17 cellular contexts compared by ENCODE assay signal in the genomic region with DNA sequence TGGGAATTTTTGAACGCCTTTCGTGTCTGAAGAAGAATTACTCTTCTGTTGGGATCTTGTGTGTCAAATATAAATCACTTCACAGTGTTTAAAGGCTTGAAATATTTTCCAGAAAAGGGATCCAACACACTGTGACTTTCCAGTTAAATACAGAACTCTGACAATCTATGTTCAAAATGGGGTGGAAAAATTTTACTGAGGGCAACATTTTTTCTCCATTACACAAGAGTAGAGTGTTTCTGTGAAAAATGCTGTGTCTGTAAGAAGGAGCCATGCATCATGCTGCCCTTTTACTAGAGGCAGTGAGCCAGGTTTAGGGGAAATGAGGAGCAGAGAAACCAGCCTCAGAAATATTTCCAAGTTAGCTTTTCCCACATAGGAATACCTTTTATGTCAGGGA.
DNase-seq lines count a peak whose midpoint lies in the region; ATAC-seq and TF ChIP-seq lines count a peak whose summit lies in the region.
"Had no signal": no experiment of that assay in that cellular context is flagged by ENCODE, and none has a peak within 500 bp of the region (broad histone marks: within the 10 kb centered on the region; RNA-seq: fewer than 3 reads in every experiment).

No MANE protein-coding gene starts in this region.

- peaks cover 25% of the 10 kb centered on the region for H3K36me3 Mint-ChIP-seq in chondrocyte (ENCODE audit: low read depth)

- no peak overlapping the region for H3K18ac ChIP-seq in mesenchymal stem cell (ENCODE audit: low read depth in 1 of 2, low read length in 2 of 2)

- H3K4me3 ChIP-seq in GM23248 (no peak overlapping the region), mesenchymal stem cell (ENCODE audit: insufficient read depth in 1 of 2, low read depth in 1 of 2, low read length in 2 of 2) (no peak overlapping the region)

- 26 to 47% methylated on average over 2 of the region's 2 CpGs for WGBS in GM23248 (ENCODE audit: low coverage in 1 of 2, low lambda C conversion rate in 2 of 2, missing lambda C conversion rate in 2 of 2), 2 experiments
- WGBS in mesenchymal stem cell, result 85% methylated on average over 2 of the region's 2 CpGs

- no peaks in the 10 kb centered on the region for H3K79me2 ChIP-seq in GM23248 (ENCODE audit: insufficient read depth)

- no peak overlapping the region for H2AK5ac ChIP-seq in mesenchymal stem cell (ENCODE audit: low read length, severe bottlenecking)

- H3K4me1 Mint-ChIP-seq in chondrocyte (ENCODE audit: low read depth), result peaks cover 29% of the 10 kb centered on the region

- no peak for TF ChIP-seq CTCF in chondrocyte (IDR thresholded peaks at IDR 0.05)

- peaks cover 32% of the 10 kb centered on the region for H3K36me3 ChIP-seq in GM23248 (ENCODE audit: low read depth)
- peaks cover 26 to 82% of the 10 kb centered on the region in 2 experiments for H3K36me3 ChIP-seq in mesenchymal stem cell (ENCODE audit: control insufficient read depth in 1 of 2, insufficient read depth in 2 of 2, low read depth in 1 of 2, low read length in 2 of 2)

- H3F3A ChIP-seq in GM23248 (ENCODE audit: insufficient read depth), result 0 out of 2 replicates have a peak, but pooled peaks cover 6% of the 10 kb centered on the region

- peak overlapping the region; percentile 76 for H3K27ac Mint-ChIP-seq in chondrocyte (ENCODE audit: unreplicated experiment)
- H3K27ac Mint-ChIP-seq: T-helper 17 cell had no signal

- H3K4ac ChIP-seq in mesenchymal stem cell (ENCODE audit: low read depth in 1 of 2, low read length in 2 of 2), result no peak overlapping the region

- no peak overlapping the region for H3K14ac ChIP-seq in mesenchymal stem cell (ENCODE audit: low read length in 2 of 2)

- H3K9ac ChIP-seq in GM23248 (0 out of 2 replicates have a peak overlapping the region, but pooled peaks have one; percentile 6), mesenchymal stem cell (ENCODE audit: low read length) (peak overlapping the region; percentile 59)

- no peak overlapping the region for H3K4me3 Mint-ChIP-seq in chondrocyte (ENCODE audit: unreplicated experiment)
- H3K4me3 Mint-ChIP-seq: natural killer cell treated with Interleukin-12 subunit alpha and Interleukin-12 subunit beta and Interleukin-15 and Interleukin-18, amount 100 ng/mL, for 72 hours; stimulated activated naive CD8-positive, alpha-beta T cell treated with anti-CD3 and anti-CD28 coated beads, Interleukin-15, amount 100 ng/mL, for 72 hours; T-helper 17 cell had no signal

- H3K27me3 ChIP-seq in GM23248 (replicated peaks; ENCODE audit: insufficient read depth) (no peaks in the 10 kb centered on the region), mesenchymal stem cell (ENCODE audit: control insufficient read depth in 1 of 2, insufficient read depth in 1 of 2, low read length in 2 of 2) (no peaks in the 10 kb centered on the region)

- H3K27ac ChIP-seq in GM23248, result peak overlapping the region; percentile 49
- H3K27ac ChIP-seq in mesenchymal stem cell (ENCODE audit: low read length, poor library complexity, severe bottlenecking), result no peak overlapping the region

- H3K9me3 Mint-ChIP-seq in chondrocyte (ENCODE audit: low read depth), result no peaks in the 10 kb centered on the region
- H3K9me3 Mint-ChIP-seq: natural killer cell treated with Interleukin-12 subunit alpha and Interleukin-12 subunit beta and Interleukin-15 and Interleukin-18, amount 100 ng/mL, for 72 hours; stimulated activated naive CD8-positive, alpha-beta T cell treated with anti-CD3 and anti-CD28 coated beads, Interleukin-15, amount 100 ng/mL, for 72 hours had no signal

- H3K9me2 ChIP-seq in GM23248 (ENCODE audit: insufficient read depth), result no peaks in the 10 kb centered on the region

- H3K9me3 ChIP-seq in GM23248 (ENCODE audit: low read depth) (no peaks in the 10 kb centered on the region), mesenchymal stem cell (ENCODE audit: control insufficient read depth, low read length) (no peaks in the 10 kb centered on the region)
- H3K9me3 ChIP-seq: Caco-2 had no signal

- no peak overlapping the region for H2AFZ ChIP-seq in GM23248
- H2AFZ ChIP-seq in mesenchymal stem cell (ENCODE audit: low read depth, low read length), result no peak overlapping the region

- in situ Hi-C loops in GM23248 (cut with MboI), result loop anchor here (10.0 kb wide), 1 partner anchor 308 kb away; no protein-coding TSS in a partner anchor

- H2BK12ac ChIP-seq in mesenchymal stem cell (ENCODE audit: low read length in 2 of 2), result no peak overlapping the region

- H3K79me1 ChIP-seq in mesenchymal stem cell (replicated peaks; ENCODE audit: low read length, poor library complexity, severe bottlenecking), result peaks cover 9% of the 10 kb centered on the region

- no peak overlapping the region for H2BK120ac ChIP-seq in mesenchymal stem cell (ENCODE audit: low read depth, low read length)

- H2BK15ac ChIP-seq in mesenchymal stem cell (ENCODE audit: low read depth, poor library complexity, severe bottlenecking), result no peak overlapping the region

- DNase-seq in GM23248 (peak; percentile 69), chondrocyte (ENCODE audit: low spot score) (no peak), mesenchymal stem cell (no peak), stromal cell of bone marrow (ENCODE audit: low read depth) (peak; percentile 50), COR-L47 (lab: John Stamatoyannopoulos, UW) (no peak), NCI-H1417 (lab: John Stamatoyannopoulos, UW) (no peak), HK-2 (ENCODE audit: unreplicated experiment) (no peak)
- DNase-seq: activated effector memory CD4-positive, alpha-beta T cell treated with Interleukin-2 at 50 U/mL for 16 hours; amygdala; Caco-2; MM.1S; NCI-H2029 treated with DMSO at 0.1 percent for 48 hours; SIG-M5; stimulated activated naive CD8-positive, alpha-beta T cell treated with anti-CD3 and anti-CD28 coated beads, Interleukin-15, amount 100 ng/mL, for 72 hours; T-helper 17 cell had no signal

- no peak overlapping the region for H3K4me2 ChIP-seq in GM23248 (ENCODE audit: unreplicated experiment)
- H3K4me2 ChIP-seq in mesenchymal stem cell (ENCODE audit: low read length, poor library complexity, severe bottlenecking), result no peak overlapping the region

- no peak overlapping the region for H3K23ac ChIP-seq in mesenchymal stem cell (ENCODE audit: low read length in 2 of 2)

- H4K91ac ChIP-seq in mesenchymal stem cell (ENCODE audit: low read length), result no peak overlapping the region

- no peak for ATAC-seq in HG02610 (IDR thresholded peaks at IDR 0.05; ENCODE audit: unreplicated experiment)
- ATAC-seq: natural killer cell treated with Interleukin-12 subunit alpha and Interleukin-12 subunit beta and Interleukin-15 and Interleukin-18, amount 100 ng/mL, for 72 hours; stimulated activated naive CD8-positive, alpha-beta T cell treated with anti-CD3 and anti-CD28 coated beads, Interleukin-15, amount 100 ng/mL, for 72 hours; T-helper 17 cell had no signal

- no peaks in the 10 kb centered on the region for H4K20me1 ChIP-seq in GM23248 (ENCODE audit: insufficient read depth)

- H3K4me1 ChIP-seq in GM23248 (ENCODE audit: insufficient read depth), result peaks cover 16% of the 10 kb centered on the region
- no peaks in the 10 kb centered on the region for H3K4me1 ChIP-seq in mesenchymal stem cell (ENCODE audit: control insufficient read depth, insufficient read depth, low read depth, low read length)

- no peaks in the 10 kb centered on the region for H3K27me3 Mint-ChIP-seq in chondrocyte (ENCODE audit: low read depth)
- H3K27me3 Mint-ChIP-seq: natural killer cell treated with Interleukin-12 subunit alpha and Interleukin-12 subunit beta and Interleukin-15 and Interleukin-18, amount 100 ng/mL, for 72 hours; stimulated activated naive CD8-positive, alpha-beta T cell treated with anti-CD3 and anti-CD28 coated beads, Interleukin-15, amount 100 ng/mL, for 72 hours; T-helper 17 cell had no signal

- H4K8ac ChIP-seq in mesenchymal stem cell (ENCODE audit: low read length), result no peak overlapping the region

- H2BK5ac ChIP-seq in mesenchymal stem cell (ENCODE audit: low read depth, low read length, poor library complexity, severe bottlenecking), result no peak overlapping the region

Comparison
In these comparisons a context has a peak if more than half of its experiments do, and no peak if none do; other contexts are left out.
1. DNase-seq: peak in GM23248 (single experiment) and stromal cell of bone marrow (single experiment); none in chondrocyte (single experiment), mesenchymal stem cell (single experiment), COR-L47 (single experiment), NCI-H1417 (0 of 3) and HK-2 (single experiment).